In the genomic region with DNA sequence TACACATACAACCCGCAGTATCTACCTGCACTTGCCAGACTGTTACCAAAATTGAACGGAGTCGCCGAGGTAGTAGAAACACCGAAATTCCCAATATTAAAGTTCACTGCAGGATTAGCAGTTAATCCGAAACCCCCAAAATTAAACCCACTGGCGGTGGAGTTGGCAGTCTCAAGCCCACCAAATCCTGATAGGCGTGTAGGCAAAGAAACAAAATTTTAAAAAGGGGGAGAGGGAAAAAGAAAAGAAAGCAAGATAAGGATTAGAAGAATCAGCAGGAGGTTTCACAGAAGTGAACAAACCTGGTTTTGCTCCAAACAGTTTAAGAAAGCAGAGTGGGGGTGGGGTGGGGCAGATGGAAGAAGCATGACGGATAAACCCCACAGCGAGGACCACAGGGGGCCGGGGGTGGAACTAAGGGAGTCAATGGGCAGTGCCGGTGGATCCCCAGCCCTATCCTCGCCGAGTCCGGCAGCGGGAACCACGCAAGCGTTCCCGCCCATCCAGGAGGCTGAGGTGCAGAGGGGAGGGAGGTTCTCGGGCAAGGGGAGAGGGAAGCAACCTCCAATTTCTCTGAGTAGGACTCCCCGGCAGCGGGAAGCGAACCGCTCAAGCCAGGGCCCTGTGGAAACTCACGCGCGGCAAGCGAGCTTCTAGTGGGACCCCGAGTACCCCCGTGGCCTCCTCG, we compare ENCODE assay signal across 8 cellular contexts. TPM values are rescaled to one million over a fixed set of nuclear protein-coding genes. Genes with fewer than 3 reads are reported as not detected.
DNase-seq lines count a peak whose midpoint lies in the region; ATAC-seq and TF ChIP-seq lines count a peak whose summit lies in the region.

No MANE protein-coding gene starts in this region.

- peaks cover 22% of the 10 kb centered on the region for H3K36me3 Mint-ChIP-seq in GM23338 (ENCODE audit: low read depth)
- peaks cover 13% of the 10 kb centered on the region for H3K36me3 Mint-ChIP-seq in activated naive CD8-positive, alpha-beta T cell treated with anti-CD3 and anti-CD28 coated beads, Interleukin-2, amount 10 ng/mL, durations not matched to agents 7 days and 5 days

- TF ChIP-seq CTCF in GM23338 (conservative IDR thresholded peaks at IDR 0.05; ENCODE audit: low read depth in 2 of 2), result no peak

- peak overlapping the region; percentile 98 for H3K27ac ChIP-seq in GM23338 (ENCODE audit: low read depth)
- H3K27ac ChIP-seq in Karpas-422 (ENCODE audit: low read length), result peak overlapping the region; percentile 26; the same call in 1 of the 2 replicates

- no peaks in the 10 kb centered on the region for H3K27me3 ChIP-seq in GM23338 (ENCODE audit: insufficient read depth)
- no peaks in the 10 kb centered on the region for H3K27me3 ChIP-seq in Karpas-422 (ENCODE audit: low read length)

- H3K36me3 ChIP-seq in GM23338 (ENCODE audit: insufficient read depth), result peaks cover 13% of the 10 kb centered on the region; the same call in 1 of the 2 replicates
- no peaks in the 10 kb centered on the region for H3K36me3 ChIP-seq in Karpas-422 (ENCODE audit: insufficient read depth, low read length)

- peak; percentile 86 for DNase-seq in EL
- peak; percentile 98 for DNase-seq in GM23338 (ENCODE audit: low spot score)
- DNase-seq in Karpas-422, result peak; percentile 66
- DNase-seq in SIG-M5 (lab: John Stamatoyannopoulos, UW), result peak; percentile 36
- DNase-seq in activated naive CD8-positive, alpha-beta T cell treated with anti-CD3 and anti-CD28 coated beads, Interleukin-2, amount 10 ng/mL, durations not matched to agents 7 days and 5 days, result no peak
- peak; percentile 78 for DNase-seq in cardiac septum (ENCODE audit: low spot score)
- DNase-seq in posterior cingulate gyrus, result peak in 7 of 10 donors; percentile 10 to 88 (median 33)
- DNase-seq in cortex of kidney (lab: John Stamatoyannopoulos, UW), result no peak

- intact Hi-C loops in cardiac septum (cut with DNase I), result loop anchor here (2.0 to 5.0 kb wide), 2 partner anchors 65 to 157 kb away; partner anchors contain the start of genes SCARB2 and SDAD1
- intact Hi-C loops in posterior cingulate gyrus (cut with DNase I), result loop anchor here (5.0 kb wide), 2 partner anchors 65 to 155 kb away; partner anchors contain the start of genes SCARB2 and SDAD1

- ATAC-seq in GM23338, result peak; percentile 95
- ATAC-seq in activated naive CD8-positive, alpha-beta T cell treated with anti-CD3 and anti-CD28 coated beads, Interleukin-2, amount 10 ng/mL, durations not matched to agents 7 days and 5 days (ENCODE audit: low read depth), result peak; percentile 34

- POLR2A ChIA-PET in activated naive CD8-positive, alpha-beta T cell treated with anti-CD3 and anti-CD28 coated beads, Interleukin-2, amount 10 ng/mL, durations not matched to agents 7 days and 5 days (lab: Charles Lee), result interaction anchor here (1.0 to 1.5 kb wide), 9 partner anchors 11 to 634 kb away, joined by 3 to 6 read pairs (median 4); partner anchors contain the start of genes NAAA, SCARB2 and SDAD1

- H3K9me3 Mint-ChIP-seq in GM23338, result no peaks in the 10 kb centered on the region
- H3K9me3 Mint-ChIP-seq in activated naive CD8-positive, alpha-beta T cell treated with anti-CD3 and anti-CD28 coated beads, Interleukin-2, amount 10 ng/mL, durations not matched to agents 7 days and 5 days, result no peaks in the 10 kb centered on the region

- H3K79me2 ChIP-seq in GM23338 (replicated peaks; ENCODE audit: insufficient read depth), result peaks cover 60% of the 10 kb centered on the region
- H3K79me2 ChIP-seq in Karpas-422 (ENCODE audit: low read length), result peaks cover 59% of the 10 kb centered on the region

- H3K9me3 ChIP-seq in Karpas-422 (ENCODE audit: low read length), result no peaks in the 10 kb centered on the region

- peaks cover 25% of the 10 kb centered on the region for H3K4me1 Mint-ChIP-seq in GM23338
- peaks cover 24% of the 10 kb centered on the region for H3K4me1 Mint-ChIP-seq in activated naive CD8-positive, alpha-beta T cell treated with anti-CD3 and anti-CD28 coated beads, Interleukin-2, amount 10 ng/mL, durations not matched to agents 7 days and 5 days

- H3K4me1 ChIP-seq in GM23338 (ENCODE audit: insufficient read depth) (peaks cover 20% of the 10 kb centered on the region; the same call in 1 of the 2 replicates), Karpas-422 (ENCODE audit: low read length) (peaks cover 22% of the 10 kb centered on the region)

- H3K4me2 ChIP-seq in GM23338 (peak overlapping the region; percentile 96), Karpas-422 (ENCODE audit: low read depth, low read length, poor library complexity, severe bottlenecking) (peak overlapping the region; percentile 88)

- H3K27me3 Mint-ChIP-seq in GM23338 (ENCODE audit: insufficient read depth, low read depth, poor library complexity), result peaks cover 4% of the 10 kb centered on the region
- H3K27me3 Mint-ChIP-seq in activated naive CD8-positive, alpha-beta T cell treated with anti-CD3 and anti-CD28 coated beads, Interleukin-2, amount 10 ng/mL, durations not matched to agents 7 days and 5 days, result no peaks in the 10 kb centered on the region

- H3K27ac Mint-ChIP-seq in GM23338, result peak overlapping the region; percentile 98
- peak overlapping the region; percentile 98 for H3K27ac Mint-ChIP-seq in activated naive CD8-positive, alpha-beta T cell treated with anti-CD3 and anti-CD28 coated beads, Interleukin-2, amount 10 ng/mL, durations not matched to agents 7 days and 5 days

- H2AFZ ChIP-seq in GM23338 (peak overlapping the region; percentile 54; the same call in 1 of the 2 replicates), Karpas-422 (ENCODE audit: low read length) (peak overlapping the region; percentile 71; the same call in 1 of the 2 replicates)

- H3K9me2 ChIP-seq in GM23338 (ENCODE audit: insufficient read depth), result no peaks in the 10 kb centered on the region
- H3K9me2 ChIP-seq in Karpas-422 (replicated peaks; ENCODE audit: insufficient read depth, low read length), result no peaks in the 10 kb centered on the region

- peak overlapping the region; percentile 85 for H3K9ac ChIP-seq in Karpas-422 (ENCODE audit: low read length)

- peaks cover 14% of the 10 kb centered on the region; the same call in 1 of the 2 replicates for H4K20me1 ChIP-seq in GM23338 (replicated peaks; ENCODE audit: insufficient read depth)
- H4K20me1 ChIP-seq in Karpas-422 (ENCODE audit: insufficient read depth, low read depth, low read length), result no peaks in the 10 kb centered on the region

- peak overlapping the region; percentile 92 for H3K4me3 ChIP-seq in GM23338
- H3K4me3 ChIP-seq in Karpas-422 (ENCODE audit: low read length), result peak overlapping the region; percentile 87

- no peaks in the 10 kb centered on the region for H3F3A ChIP-seq in GM23338 (replicated peaks; ENCODE audit: low read depth)

- peak overlapping the region; percentile 99 for H3K4me3 Mint-ChIP-seq in GM23338
- peak overlapping the region; percentile 98 for H3K4me3 Mint-ChIP-seq in activated naive CD8-positive, alpha-beta T cell treated with anti-CD3 and anti-CD28 coated beads, Interleukin-2, amount 10 ng/mL, durations not matched to agents 7 days and 5 days

TF ChIP-seq in GM23338, 12 proteins besides CTCF, POLR2A, EP300 and RAD21 (continues in another document):
- no peak for TF ChIP-seq EZH2 (IDR thresholded peaks at IDR 0.05; ENCODE audit: low read depth, unreplicated experiment)
- no peak for TF ChIP-seq REST (IDR thresholded peaks at IDR 0.05; ENCODE audit: unreplicated experiment)
- no peak for TF ChIP-seq ZNF114 (CRISPR knock-in tag; IDR thresholded peaks at IDR 0.05)
- TF ChIP-seq ETS1 (IDR thresholded peaks at IDR 0.05), result 0 out of 2 replicates have a peak, but pooled peaks have one; percentile 14
- TF ChIP-seq CREB1 (CRISPR knock-in tag; IDR thresholded peaks at IDR 0.05; ENCODE audit: low read depth), result peak; percentile 68
- no peak for TF ChIP-seq NANOG (IDR thresholded peaks at IDR 0.05; ENCODE audit: borderline replicate concordance)
- peak; percentile 42; the same call in 1 of the 2 replicates for TF ChIP-seq POLR2AphosphoS5 (IDR thresholded peaks at IDR 0.05; ENCODE audit: low read depth)
- TF ChIP-seq JUNB (IDR thresholded peaks at IDR 0.05; ENCODE audit: unreplicated experiment), result no peak

RNA-seq across cellular contexts. Expression of gene NUP54, which starts 0.6 kb away (rescaled TPM):
- total RNA-seq in GM23338 (2014; rRNA removed; shearing (Covaris generic)), result 117 and 118 TPM in 2 replicates
- 86.6 and 97.8 TPM in 2 replicates for polyA plus RNA-seq in GM23338 (2016; fragmentation: Nextera tagmentation; extraction: Ambion mirVana)
- 12.3 and 26.3 TPM in 2 replicates for total RNA-seq in Karpas-422 (2014; rRNA removed; shearing (Covaris generic); ENCODE audit: low replicate concordance)
- total RNA-seq in activated naive CD8-positive, alpha-beta T cell treated with anti-CD3 and anti-CD28 coated beads, Interleukin-2, amount 10 ng/mL, durations not matched to agents 7 days and 5 days, result 10 to 100 TPM; 48.7 to 54.7 TPM
- total RNA-seq in cardiac septum, result 22.7 TPM

Comparison
In these comparisons a context has a peak if more than half of its experiments do, and no peak if none do; other contexts are left out.
1. DNase-seq: peak in EL (single experiment), GM23338 (single experiment), Karpas-422 (single experiment), SIG-M5 (single experiment), cardiac septum (single experiment) and posterior cingulate gyrus (7 of 10); none in activated naive CD8-positive, alpha-beta T cell treated with anti-CD3 and anti-CD28 coated beads, Interleukin-2, amount 10 ng/mL, durations not matched to agents 7 days and 5 days (single experiment) and cortex of kidney (single experiment).